ENCODE assay signal across 2 cellular contexts in the genomic region with DNA sequence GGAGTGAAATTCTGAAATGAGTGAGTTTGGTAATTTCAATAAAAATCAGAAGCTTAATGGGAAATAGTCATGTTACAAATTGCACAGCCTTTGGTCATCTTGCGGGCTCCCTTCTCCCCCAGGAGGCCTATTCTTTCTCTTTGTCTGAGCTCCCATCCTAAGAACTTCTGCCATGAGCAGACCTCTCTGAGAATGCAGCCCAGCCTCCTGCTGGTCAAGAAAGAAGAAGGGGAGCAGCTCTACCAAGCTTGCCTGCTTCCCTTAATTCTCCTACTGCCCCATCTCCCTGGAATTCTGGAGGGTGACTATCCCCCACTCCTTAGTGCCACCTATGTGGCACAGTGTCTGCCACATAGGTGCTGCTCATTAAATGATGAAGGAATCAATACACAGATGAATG.
TF ChIP-seq lines count a peak whose summit lies in the region.

No MANE protein-coding gene starts in this region.

TF ChIP-seq in GM23338, 12 proteins besides CTCF, POLR2A, EP300 and RAD21:
- TF ChIP-seq, protein P1, sequence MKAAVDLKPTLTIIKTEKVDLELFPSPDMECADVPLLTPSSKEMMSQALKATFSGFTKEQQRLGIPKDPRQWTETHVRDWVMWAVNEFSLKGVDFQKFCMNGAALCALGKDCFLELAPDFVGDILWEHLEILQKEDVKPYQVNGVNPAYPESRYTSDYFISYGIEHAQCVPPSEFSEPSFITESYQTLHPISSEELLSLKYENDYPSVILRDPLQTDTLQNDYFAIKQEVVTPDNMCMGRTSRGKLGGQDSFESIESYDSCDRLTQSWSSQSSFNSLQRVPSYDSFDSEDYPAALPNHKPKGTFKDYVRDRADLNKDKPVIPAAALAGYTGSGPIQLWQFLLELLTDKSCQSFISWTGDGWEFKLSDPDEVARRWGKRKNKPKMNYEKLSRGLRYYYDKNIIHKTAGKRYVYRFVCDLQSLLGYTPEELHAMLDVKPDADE (IDR thresholded peaks at IDR 0.05): no peak
- TF ChIP-seq EZH2 (IDR thresholded peaks at IDR 0.05; ENCODE audit: low read depth, unreplicated experiment) (no peak), ZNF331 (CRISPR knock-in tag; IDR thresholded peaks at IDR 0.05; ENCODE audit: low read depth) (no peak), CREB1 (CRISPR knock-in tag; IDR thresholded peaks at IDR 0.05; ENCODE audit: low read depth) (no peak), EZH2phosphoT487 (IDR thresholded peaks at IDR 0.05; ENCODE audit: unreplicated experiment) (no peak)

TF ChIP-seq in H1, 55 proteins besides CTCF, POLR2A, EP300 and RAD21:
- TF ChIP-seq KDM1A (IDR thresholded peaks at IDR 0.05; ENCODE audit: borderline replicate concordance, low read length): no peak
- TF ChIP-seq SIX5 (IDR thresholded peaks at IDR 0.05; ENCODE audit: low read depth, low read length): no peak
- no peak for TF ChIP-seq PHF8 (conservative IDR thresholded peaks at IDR 0.05; ENCODE audit: low read depth, low read length)
- TF ChIP-seq KDM4A (IDR thresholded peaks at IDR 0.05; ENCODE audit: low read depth, low read length, severe bottlenecking): no peak
- TF ChIP-seq JUND (IDR thresholded peaks at IDR 0.05; ENCODE audit: low read length): no peak
- TF ChIP-seq TAF1 (IDR thresholded peaks at IDR 0.05; ENCODE audit: low read depth, low read length): no peak
- TF ChIP-seq CBX8 (IDR thresholded peaks at IDR 0.05; ENCODE audit: borderline replicate concordance, low read depth, low read length): no peak
- TF ChIP-seq YY1 (IDR thresholded peaks at IDR 0.05; ENCODE audit: low read depth, low read length): no peak
- TF ChIP-seq FOSL1 (IDR thresholded peaks at IDR 0.05; ENCODE audit: insufficient read depth, low read depth, low read length): no peak
- TF ChIP-seq, protein P2, sequence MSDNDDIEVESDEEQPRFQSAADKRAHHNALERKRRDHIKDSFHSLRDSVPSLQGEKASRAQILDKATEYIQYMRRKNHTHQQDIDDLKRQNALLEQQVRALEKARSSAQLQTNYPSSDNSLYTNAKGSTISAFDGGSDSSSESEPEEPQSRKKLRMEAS (IDR thresholded peaks at IDR 0.05): no peak
- no peak for TF ChIP-seq SIN3A (conservative IDR thresholded peaks at IDR 0.05 in 1 of 2, IDR thresholded peaks at IDR 0.05 in 1 of 2; ENCODE audit: low read depth in 1 of 2, low read length in 2 of 2)
- no peak for TF ChIP-seq RNF2 (IDR thresholded peaks at IDR 0.05; ENCODE audit: borderline replicate concordance, low read depth, low read length, missing control alignments, poor library complexity, severe bottlenecking)
- no peak for TF ChIP-seq BCL11A (IDR thresholded peaks at IDR 0.05; ENCODE audit: low read depth in 2 of 2, low read length in 2 of 2)
- no peak for TF ChIP-seq POU5F1 (IDR thresholded peaks at IDR 0.05; ENCODE audit: low read depth, low read length)
- no peak for TF ChIP-seq BACH1 (IDR thresholded peaks at IDR 0.05; ENCODE audit: low read length)
- TF ChIP-seq EZH2 (IDR thresholded peaks at IDR 0.05; ENCODE audit: low read depth, low read length, severe bottlenecking): no peak
